ENCODE assay signal across 34 cellular contexts in the genomic region with DNA sequence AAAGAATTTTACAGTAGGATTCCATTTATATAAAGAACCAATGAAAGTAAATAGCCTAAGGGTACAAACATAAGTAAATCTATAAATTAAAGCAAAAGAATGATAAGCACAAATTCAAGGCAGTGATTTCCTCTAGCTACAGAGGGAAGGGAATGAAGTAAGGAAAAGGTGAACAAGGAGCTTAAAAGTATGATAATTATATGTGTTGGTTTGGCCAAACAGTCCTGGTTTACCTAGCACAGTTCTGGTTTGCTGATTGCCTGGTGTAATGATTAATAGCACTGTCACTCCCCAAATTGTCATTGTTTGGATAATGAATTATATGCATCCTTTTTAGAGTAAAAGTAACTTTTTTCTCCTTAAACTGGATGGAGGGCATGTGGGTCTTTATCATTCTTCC.
"Had no signal": no experiment of that assay in that cellular context is flagged by ENCODE, and none has a peak within 500 bp of the region (broad histone marks: within the 10 kb centered on the region; RNA-seq: fewer than 3 reads in every experiment).

No MANE protein-coding gene starts in this region.

- H3K4me3 ChIP-seq: MG63 had no signal

- H3K9me3 ChIP-seq: MG63 had no signal

- DNase-seq: Karpas-422, Kasumi-1, MG63, MM.1S, MV-4-11, NCI-H1048, NCI-H1092, NCI-H1092 treated with DMSO at 0.1 percent for 48 hours, NCI-H1105, NCI-H1105 treated with DMSO at 0.1 percent for 48 hours, NCI-H1417 treated with DMSO at 0.1 percent for 48 hours, NCI-H1436, NCI-H1436 treated with DMSO at 0.1 percent for 48 hours, NCI-H146, NCI-H1694, NCI-H1694 treated with DMSO at 0.1 percent for 48 hours, NCI-H187, NCI-H187 treated with DMSO at 0.1 percent for 48 hours, NCI-H1930, NCI-H2029, NCI-H2029 treated with DMSO at 0.1 percent for 48 hours, NCI-H2081, NCI-H2081 treated with DMSO at 0.1 percent for 48 hours, NCI-H2107, NCI-H2171, NCI-H2171 treated with DMSO at 0.1 percent for 48 hours, NCI-H2227 treated with DMSO at 0.1 percent for 48 hours, NCI-H226, NCI-H345, NCI-H446 treated with DMSO at 0.1 percent for 48 hours, NCI-H510A, NCI-H510A treated with DMSO at 0.1 percent for 48 hours, NCI-H524, NCI-H524 treated with DMSO at 0.1 percent for 48 hours had no signal

- H3K27me3 ChIP-seq: MG63 had no signal
